Comparison of ENCODE assay signal across 13 cellular contexts in the genomic region with DNA sequence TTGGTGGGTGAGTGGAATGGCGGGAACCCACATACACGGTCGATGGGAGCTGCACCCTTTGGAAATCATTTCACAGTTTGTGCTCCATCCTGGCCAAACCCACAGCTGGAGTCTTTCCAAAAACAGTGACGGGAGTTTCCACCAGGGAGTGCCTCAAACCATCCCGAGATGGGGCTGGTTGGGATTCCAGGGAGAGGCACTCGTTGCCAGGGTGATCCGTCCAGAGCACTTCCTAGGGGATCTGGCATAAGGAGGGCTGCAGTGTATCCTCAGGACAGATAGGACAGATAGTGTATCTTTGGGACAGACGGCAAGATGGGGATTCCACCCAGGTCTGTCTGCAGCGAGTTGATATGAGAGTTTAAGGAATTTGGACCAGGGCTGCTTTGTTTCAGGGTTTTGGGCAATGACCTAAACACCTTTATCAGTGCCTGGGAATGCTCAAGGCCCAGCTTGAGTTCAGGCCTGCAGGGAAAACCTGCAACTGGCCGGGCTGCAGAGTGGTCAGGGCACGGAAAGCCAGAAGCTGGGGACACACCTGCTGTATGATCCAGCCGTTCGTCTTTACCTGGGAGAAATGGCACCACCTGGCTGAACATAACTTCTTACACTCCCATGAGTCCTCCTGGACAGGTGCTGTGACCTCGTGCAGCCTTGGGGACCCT. TPM values are rescaled to one million over a fixed set of nuclear protein-coding genes. Genes with fewer than 3 reads are reported as not detected.
DNase-seq lines count a peak whose midpoint lies in the region; ATAC-seq and TF ChIP-seq lines count a peak whose summit lies in the region.
"Had no signal": no experiment of that assay in that cellular context is flagged by ENCODE, and none has a peak within 500 bp of the region (broad histone marks: within the 10 kb centered on the region; RNA-seq: fewer than 3 reads in every experiment).

No MANE protein-coding gene starts in this region.

- WGBS in right lobe of liver (ENCODE audit: insufficient coverage, low coverage, low lambda C conversion rate, missing lambda C conversion rate), result 45% methylated on average over 8 of the region's 14 CpGs

- peaks cover 24% of the 10 kb centered on the region for H3K4me1 Mint-ChIP-seq in glutamatergic neuron (ENCODE audit: low read depth, unreplicated experiment)

- H3K27me3 ChIP-seq in adipocyte (replicated peaks; ENCODE audit: control insufficient read depth, insufficient read depth, low read length) (no peaks in the 10 kb centered on the region), right lobe of liver (no peaks in the 10 kb centered on the region)

- H3K9me3 Mint-ChIP-seq in glutamatergic neuron (ENCODE audit: unreplicated experiment), result peaks cover 8% of the 10 kb centered on the region

- ATAC-seq in right lobe of liver (no peak), HG03442 (IDR thresholded peaks at IDR 0.05; ENCODE audit: unreplicated experiment) (no peak)

- H3K4me3 Mint-ChIP-seq in glutamatergic neuron (ENCODE audit: unreplicated experiment), result peak overlapping the region; percentile 3

- no peaks in the 10 kb centered on the region; the same call in 1 of the 2 replicates for H3K4me1 ChIP-seq in HEK293 (ENCODE audit: control insufficient read depth, insufficient read depth, low read length)
- H3K4me1 ChIP-seq in adipocyte (ENCODE audit: control insufficient read depth, insufficient read depth, low read length), result peaks cover 50% of the 10 kb centered on the region
- H3K4me1 ChIP-seq in right lobe of liver, result peaks cover 0 to 15% (median 7%) of the 10 kb centered on the region in 4 donors

- peak overlapping the region; percentile 6 for H3K9ac ChIP-seq in adipocyte (ENCODE audit: low read length)

- H3K27ac ChIP-seq in HEK293 (ENCODE audit: extremely low read depth, low read depth, low read length) (no peak overlapping the region), right lobe of liver (no peak overlapping the region)
- H3K27ac ChIP-seq: neutrophil had no signal

- TF ChIP-seq POLR2A in right lobe of liver (IDR thresholded peaks at IDR 0.05), result no peak

- POLR2A ChIA-PET in HEK293 (lab: Yijun Ruan, JAX), result no interaction called here

- no peaks in the 10 kb centered on the region for H3K36me3 Mint-ChIP-seq in glutamatergic neuron (ENCODE audit: unreplicated experiment)

- no peak overlapping the region for H3K4me3 ChIP-seq in HEK293 (ENCODE audit: low read depth, low read length)
- H3K4me3 ChIP-seq in adipocyte (ENCODE audit: low read length), result no peak overlapping the region
- H3K4me3 ChIP-seq in right lobe of liver, result no peak overlapping the region

- H3K27me3 Mint-ChIP-seq in glutamatergic neuron (ENCODE audit: unreplicated experiment), result peaks cover 3% of the 10 kb centered on the region

- DNase-seq in adipocyte (ENCODE audit: low read depth), result no peak
- DNase-seq in glutamatergic neuron, result no peak
- DNase-seq in stimulated activated CD8-positive, alpha-beta memory T cell treated with anti-CD3 and anti-CD28 coated beads, Interleukin-4, amount 100 ng/mL, for 48 hours, result peak; percentile 22
- no peak for DNase-seq in right lobe of liver
- no peak for DNase-seq in activated CD4-positive, CD25-positive, alpha-beta regulatory T cell (lab: John Stamatoyannopoulos, UW)
- DNase-seq: activated naive CD4-positive, alpha-beta T cell treated with anti-CD3 and anti-CD28 coated beads, Interleukin-2, amount 50 U/mL, for 16 hours; DMS153; NCI-H2029; stimulated activated CD4-positive, alpha-beta T cell treated with anti-CD3 and anti-CD28 coated beads, Interleukin-1b, Interleukin-23, amount 100 ng/mL, for 48 hours; WERI-Rb-1 had no signal

- H3K27ac Mint-ChIP-seq in glutamatergic neuron (ENCODE audit: unreplicated experiment), result no peak overlapping the region

- TF ChIP-seq CTCF in HEK293 (tag by site-specific recombination; IDR thresholded peaks at IDR 0.05) (no peak), glutamatergic neuron (IDR thresholded peaks at IDR 0.05; ENCODE audit: partially characterized antibody, unreplicated experiment) (no peak), right lobe of liver (IDR thresholded peaks at IDR 0.05) (no peak)

- H3K9me3 ChIP-seq in HEK293 (ENCODE audit: control insufficient read depth, insufficient read depth, low read depth, low read length) (no peaks in the 10 kb centered on the region), adipocyte (ENCODE audit: control insufficient read depth, low read length) (no peaks in the 10 kb centered on the region), right lobe of liver (no peaks in the 10 kb centered on the region)
- H3K9me3 ChIP-seq: neutrophil had no signal

- intact Hi-C loops in right lobe of liver (cut with DNase I), result loop anchor here in 1 of 2 donors (5.0 kb wide), 2 partner anchors 136 to 151 kb away; no protein-coding TSS in a partner anchor

- H3K36me3 ChIP-seq in HEK293 (ENCODE audit: control insufficient read depth in 2 of 2, insufficient read depth in 1 of 2, low read length in 2 of 2) (peaks cover 0 to 16% of the 10 kb centered on the region in 2 experiments; a peak in 2 of 3 replicates), adipocyte (ENCODE audit: control insufficient read depth, insufficient read depth, low read length, severe bottlenecking) (no peaks in the 10 kb centered on the region), right lobe of liver (no peaks in the 10 kb centered on the region)
- H3K36me3 ChIP-seq: neutrophil had no signal

- CTCF ChIA-PET in HEK293 (lab: Yijun Ruan, JAX), result interaction anchor here (0.6 to 4.8 kb wide), 14 partner anchors 8 to 406 kb away, joined by 3 to 52 read pairs (median 4); no protein-coding TSS in a partner anchor

TF ChIP-seq in HEK293, 187 proteins besides CTCF, POLR2A, EP300 and RAD21:
- no peak for TF ChIP-seq KLF9 (tag by site-specific recombination; IDR thresholded peaks at IDR 0.05; ENCODE audit: low read depth)
- no peak for TF ChIP-seq ZNF555 (tag by site-specific recombination; conservative IDR thresholded peaks at IDR 0.05)
- no peak for TF ChIP-seq ZXDB (tag by site-specific recombination; IDR thresholded peaks at IDR 0.05)
- TF ChIP-seq WT1 (tag by site-specific recombination; IDR thresholded peaks at IDR 0.05), result 0 out of 2 replicates have a peak, but pooled peaks have one; percentile 39
- TF ChIP-seq ZNF623 (tag by site-specific recombination; IDR thresholded peaks at IDR 0.05), result no peak
- TF ChIP-seq ZNF558 (tag by site-specific recombination; IDR thresholded peaks at IDR 0.05), result no peak
- no peak for TF ChIP-seq ZNF596 (tag by site-specific recombination; IDR thresholded peaks at IDR 0.05)
- TF ChIP-seq, protein P1, sequence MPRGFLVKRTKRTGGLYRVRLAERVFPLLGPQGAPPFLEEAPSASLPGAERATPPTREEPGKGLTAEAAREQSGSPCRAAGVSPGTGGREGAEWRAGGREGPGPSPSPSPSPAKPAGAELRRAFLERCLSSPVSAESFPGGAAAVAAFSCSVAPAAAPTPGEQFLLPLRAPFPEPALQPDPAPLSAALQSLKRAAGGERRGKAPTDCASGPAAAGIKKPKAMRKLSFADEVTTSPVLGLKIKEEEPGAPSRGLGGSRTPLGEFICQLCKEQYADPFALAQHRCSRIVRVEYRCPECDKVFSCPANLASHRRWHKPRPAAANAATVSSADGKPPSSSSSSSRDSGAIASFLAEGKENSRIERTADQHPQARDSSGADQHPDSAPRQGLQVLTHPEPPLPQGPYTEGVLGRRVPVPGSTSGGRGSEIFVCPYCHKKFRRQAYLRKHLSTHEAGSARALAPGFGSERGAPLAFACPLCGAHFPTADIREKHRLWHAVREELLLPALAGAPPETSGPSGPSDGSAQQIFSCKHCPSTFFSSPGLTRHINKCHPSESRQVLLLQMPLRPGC (tag by site-specific recombination; IDR thresholded peaks at IDR 0.05), result no peak

RNA-seq across cellular contexts. Expression of a gene that starts 3.4 kb away (rescaled TPM):
- total RNA-seq in glutamatergic neuron (ENCODE audit: unreplicated experiment) (31.9 TPM), right lobe of liver (10 to 100 TPM; 10.5 to 22.0 (median 13.7) TPM)
